20 cellular contexts compared by ENCODE assay signal in genomic region chrX:20285513-20285912, GRCh38. TPM values are rescaled to one million over a fixed set of nuclear protein-coding genes. Genes with fewer than 3 reads are reported as not detected.
DNase-seq lines count a peak whose midpoint lies in the region; ATAC-seq, FAIRE-seq and TF ChIP-seq lines count a peak whose summit lies in the region.
"Had no signal": no experiment of that assay in that cellular context is flagged by ENCODE, and none has a peak within 500 bp of the region (broad histone marks: within the 10 kb centered on the region; RNA-seq: fewer than 3 reads in every experiment).

No MANE protein-coding gene starts in this region.

- BruUV-seq in PC-3 (replicated peaks; lab: Mats Ljungman, UMichigan) = no TSS peak

- no peaks in the 10 kb centered on the region for H3K4me1 Mint-ChIP-seq in activated T-helper 1 cell treated with anti-CD3 and anti-CD28 coated beads, Interleukin-12 subunit alpha, Interleukin-12 subunit beta, Interleukin-2, Interleukin-4 antibody, amounts not matched to agents 30 ng/mL and 10 ng/mL and 1 ng/mL, durations not matched to agents 14 hours and 24 hours and 36 hours (ENCODE audit: low read depth)
- H3K4me1 Mint-ChIP-seq: CD4-positive, CD25-positive, alpha-beta regulatory T cell had no signal

- intact Hi-C loops in PC-3 (cut with micrococcal nuclease) = loop anchor here (2.0 kb wide), 1 partner anchor 77 kb away; no protein-coding TSS in a partner anchor
- intact Hi-C loops in pancreas (cut with DNase I) = no loop called here
- intact Hi-C loops in activated T-helper 1 cell treated with anti-CD3 and anti-CD28 coated beads, Interleukin-12 subunit alpha, Interleukin-12 subunit beta, Interleukin-2, Interleukin-4 antibody, amounts not matched to agents 30 ng/mL and 10 ng/mL and 1 ng/mL, durations not matched to agents 14 hours and 24 hours and 36 hours (cut with micrococcal nuclease) = no loop called here

- H3K9me3 ChIP-seq in PC-3 (ENCODE audit: low read length) (no peaks in the 10 kb centered on the region), pancreas (no peaks in the 10 kb centered on the region), hepatocyte (ENCODE audit: low read depth) (no peaks in the 10 kb centered on the region)
- H3K9me3 ChIP-seq: BE2C, Caco-2 had no signal

- no peak overlapping the region for H3K4me3 Mint-ChIP-seq in activated T-helper 1 cell treated with anti-CD3 and anti-CD28 coated beads, Interleukin-12 subunit alpha, Interleukin-12 subunit beta, Interleukin-2, Interleukin-4 antibody, amounts not matched to agents 30 ng/mL and 10 ng/mL and 1 ng/mL, durations not matched to agents 14 hours and 24 hours and 36 hours
- H3K4me3 Mint-ChIP-seq: CD4-positive, CD25-positive, alpha-beta regulatory T cell had no signal

- H3K79me2 ChIP-seq in PC-3 (ENCODE audit: low read length) (no peaks in the 10 kb centered on the region), hepatocyte (no peaks in the 10 kb centered on the region)

- no peaks in the 10 kb centered on the region for H3K36me3 ChIP-seq in PC-3 (ENCODE audit: low read depth, low read length)
- no peaks in the 10 kb centered on the region for H3K36me3 ChIP-seq in pancreas
- H3K36me3 ChIP-seq in hepatocyte (replicated peaks; ENCODE audit: insufficient read depth, low read depth) = no peaks in the 10 kb centered on the region
- H3K36me3 ChIP-seq: BE2C had no signal

- peak overlapping the region; percentile 79 for H3K27ac ChIP-seq in PC-3 (ENCODE audit: low read length)
- no peak overlapping the region for H3K27ac ChIP-seq in pancreas
- H3K27ac ChIP-seq in hepatocyte = no peak overlapping the region

- no peaks in the 10 kb centered on the region for H4K20me1 ChIP-seq in PC-3 (ENCODE audit: low read length)
- no peaks in the 10 kb centered on the region for H4K20me1 ChIP-seq in hepatocyte (ENCODE audit: insufficient read depth, poor library complexity, severe bottlenecking)

- H3K4me2 ChIP-seq in PC-3 (ENCODE audit: low read length) = peak overlapping the region; percentile 62
- no peak overlapping the region for H3K4me2 ChIP-seq in hepatocyte

- POLR2A ChIA-PET in PC-3 (lab: Charles Lee; ENCODE audit: unreplicated experiment) = no interaction called here

- H3K27me3 ChIP-seq in PC-3 (ENCODE audit: low read length) (no peaks in the 10 kb centered on the region), pancreas (no peaks in the 10 kb centered on the region), hepatocyte (no peaks in the 10 kb centered on the region)
- H3K27me3 ChIP-seq: BE2C had no signal

- CTCF ChIA-PET in PC-3 (lab: Charles Lee) = no interaction called here

- peak; percentile 97 for ATAC-seq in PC-3
- no peak for ATAC-seq in pancreas
- no peak for ATAC-seq in HG03025 (IDR thresholded peaks at IDR 0.05; ENCODE audit: low FRiP score, unreplicated experiment)
- ATAC-seq: GM12878 had no signal

- FAIRE-seq in pancreas (lab: Jason Lieb, UNC) = peak; percentile 75
- FAIRE-seq: GM12878 had no signal

- H3K9me3 Mint-ChIP-seq in activated T-helper 1 cell treated with anti-CD3 and anti-CD28 coated beads, Interleukin-12 subunit alpha, Interleukin-12 subunit beta, Interleukin-2, Interleukin-4 antibody, amounts not matched to agents 30 ng/mL and 10 ng/mL and 1 ng/mL, durations not matched to agents 14 hours and 24 hours and 36 hours = no peaks in the 10 kb centered on the region

- H3K4me1 ChIP-seq in PC-3 (ENCODE audit: insufficient read depth, low read length) (peaks cover 16% of the 10 kb centered on the region), pancreas (no peaks in the 10 kb centered on the region), hepatocyte (ENCODE audit: insufficient read depth) (no peaks in the 10 kb centered on the region)
- H3K4me1 ChIP-seq: BE2C had no signal

- H2AFZ ChIP-seq in PC-3 (ENCODE audit: low read length) (no peak overlapping the region), hepatocyte (no peak overlapping the region)

- DNase-seq in AG20443 (ENCODE audit: low spot score) (peak; percentile 25), PC-3 (peak; percentile 79), fibroblast of peridontal ligament (ENCODE audit: extremely low read depth) (peak; percentile 68), pancreas (no peak), hepatocyte (ENCODE audit: low spot score) (no peak), NCI-H526 (lab: John Stamatoyannopoulos, UW) (no peak)
- no peak for DNase-seq in activated T-helper 1 cell treated with anti-CD3 and anti-CD28 coated beads, Interleukin-12 subunit alpha, Interleukin-12 subunit beta, Interleukin-2, Interleukin-4 antibody, amounts not matched to agents 30 ng/mL and 10 ng/mL and 1 ng/mL, durations not matched to agents 14 hours and 24 hours and 36 hours (ENCODE audit: low spot score)
- DNase-seq: BE2C; Caco-2; CD4-positive, CD25-positive, alpha-beta regulatory T cell; DMS153; GF-D8; GOT3; KBM-7; NCI-H1105 treated with DMSO at 0.1 percent for 48 hours; NCI-H1694; NCI-H748 treated with DMSO at 0.1 percent for 48 hours; Right ventricle myocardium superior had no signal

- 48 to 57% methylated on average over 2 of the region's 2 CpGs for WGBS in pancreas, 2 donors
- 43% methylated on average over 2 of the region's 2 CpGs for WGBS in hepatocyte (ENCODE audit: low lambda C conversion rate, missing lambda C conversion rate)

- peaks cover 9% of the 10 kb centered on the region for H3K27me3 Mint-ChIP-seq in activated T-helper 1 cell treated with anti-CD3 and anti-CD28 coated beads, Interleukin-12 subunit alpha, Interleukin-12 subunit beta, Interleukin-2, Interleukin-4 antibody, amounts not matched to agents 30 ng/mL and 10 ng/mL and 1 ng/mL, durations not matched to agents 14 hours and 24 hours and 36 hours (ENCODE audit: insufficient read depth)

- peak overlapping the region; percentile 24; the same call in 1 of the 2 replicates for H3K9ac ChIP-seq in PC-3 (ENCODE audit: low read length)

- H3K9me2 ChIP-seq in PC-3 (replicated peaks; ENCODE audit: low read length) (no peaks in the 10 kb centered on the region), hepatocyte (replicated peaks; ENCODE audit: insufficient read depth) (no peaks in the 10 kb centered on the region)

- H3K4me3 ChIP-seq in PC-3 (ENCODE audit: low read length) (no peak overlapping the region), pancreas (no peak overlapping the region), hepatocyte (no peak overlapping the region)
- H3K4me3 ChIP-seq: GM12878 had no signal

- H3K27ac Mint-ChIP-seq in activated T-helper 1 cell treated with anti-CD3 and anti-CD28 coated beads, Interleukin-12 subunit alpha, Interleukin-12 subunit beta, Interleukin-2, Interleukin-4 antibody, amounts not matched to agents 30 ng/mL and 10 ng/mL and 1 ng/mL, durations not matched to agents 14 hours and 24 hours and 36 hours = no peak overlapping the region

- no peaks in the 10 kb centered on the region for H3K36me3 Mint-ChIP-seq in activated T-helper 1 cell treated with anti-CD3 and anti-CD28 coated beads, Interleukin-12 subunit alpha, Interleukin-12 subunit beta, Interleukin-2, Interleukin-4 antibody, amounts not matched to agents 30 ng/mL and 10 ng/mL and 1 ng/mL, durations not matched to agents 14 hours and 24 hours and 36 hours (ENCODE audit: low read depth)
- H3K36me3 Mint-ChIP-seq: CD4-positive, CD25-positive, alpha-beta regulatory T cell had no signal

- H3F3A ChIP-seq in PC-3 (ENCODE audit: low read length, unreplicated experiment) = no peaks in the 10 kb centered on the region

- TF ChIP-seq CTCF in PC-3 (conservative IDR thresholded peaks at IDR 0.05; ENCODE audit: low read depth, low read length) = no peak
- no peak for TF ChIP-seq CTCF in pancreas (IDR thresholded peaks at IDR 0.05)
- no peak for TF ChIP-seq CTCF in hepatocyte (IDR thresholded peaks at IDR 0.05; ENCODE audit: poor library complexity)

RNA-seq across cellular contexts. Expression of gene RPS6KA3, which starts 18.8 kb away (rescaled TPM):
- total RNA-seq in PC-3 (2014; rRNA removed) (22.8 and 24.6 TPM in 2 replicates), pancreas (10 to 100 TPM; 15.0 to 29.8 (median 18.9) TPM), hepatocyte (93.4 and 99.4 TPM in 2 replicates)
- polyA plus RNA-seq in pancreas (10 to 100 TPM in 1 of 2 donors, 1 to 10 TPM in 1; 4.8 to 15.0 TPM), hepatocyte (30.6 and 38.6 TPM in 2 replicates)
- total RNA-seq in activated T-helper 1 cell treated with anti-CD3 and anti-CD28 coated beads, Interleukin-12 subunit alpha, Interleukin-12 subunit beta, Interleukin-2, Interleukin-4 antibody, amounts not matched to agents 30 ng/mL and 10 ng/mL and 1 ng/mL, durations not matched to agents 14 hours and 24 hours and 36 hours = 58.8 and 60.6 TPM in 2 replicates

Comparison
In these comparisons a context has a peak if more than half of its experiments do, and no peak if none do; other contexts are left out.
1. DNase-seq: peak in AG20443 (single experiment), PC-3 (single experiment) and fibroblast of peridontal ligament (single experiment); none in pancreas (0 of 6), activated T-helper 1 cell treated with anti-CD3 and anti-CD28 coated beads, Interleukin-12 subunit alpha, Interleukin-12 subunit beta, Interleukin-2, Interleukin-4 antibody, amounts not matched to agents 30 ng/mL and 10 ng/mL and 1 ng/mL, durations not matched to agents 14 hours and 24 hours and 36 hours (single experiment), hepatocyte (single experiment) and NCI-H526 (0 of 2).